ENCODE assay signal across 12 cellular contexts in genomic region chr11:94147433-94147845, GRCh38. TPM values are rescaled to one million over a fixed set of nuclear protein-coding genes. Genes with fewer than 3 reads are reported as not detected.
DNase-seq lines count a peak whose midpoint lies in the region; ATAC-seq and TF ChIP-seq lines count a peak whose summit lies in the region.
"Had no signal": no experiment of that assay in that cellular context is flagged by ENCODE, and none has a peak within 500 bp of the region (broad histone marks: within the 10 kb centered on the region; RNA-seq: fewer than 3 reads in every experiment).

No MANE protein-coding gene starts in this region.

- CTCF ChIA-PET in SK-N-SH (lab: Yijun Ruan, JAX) (interaction anchor here (1.0 to 1.3 kb wide), 3 partner anchors 39 to 252 kb away, joined by 3 read pairs; no protein-coding TSS in a partner anchor), WTC11 (lab: Charles Lee) (no interaction called here)

- TF ChIP-seq CTCF in SK-N-SH (IDR thresholded peaks at IDR 0.05): no peak
- no peak for TF ChIP-seq CTCF in WTC11 (IDR thresholded peaks at IDR 0.05)
- no peak for TF ChIP-seq CTCF in mesothelial cell of epicardium (IDR thresholded peaks at IDR 0.05; ENCODE audit: unreplicated experiment)
- TF ChIP-seq CTCF in right atrium auricular region (IDR thresholded peaks at IDR 0.05): no peak

- H3K36me3 ChIP-seq in SK-N-SH (replicated peaks in 1 of 2; ENCODE audit: control insufficient read depth in 1 of 2, insufficient read depth in 2 of 2, low read length in 1 of 2): no peaks in the 10 kb centered on the region
- H3K36me3 ChIP-seq in right atrium auricular region: no peaks in the 10 kb centered on the region

- no peak overlapping the region for H3K4me3 ChIP-seq in SK-N-SH (ENCODE audit: low read depth in 2 of 2, low read length in 1 of 2)
- H3K4me3 ChIP-seq in right atrium auricular region: no peak overlapping the region

- H3K27me3 Mint-ChIP-seq in WTC11 (ENCODE audit: low read depth): no peaks in the 10 kb centered on the region
- H3K27me3 Mint-ChIP-seq in mesothelial cell of epicardium (ENCODE audit: low read depth): no peaks in the 10 kb centered on the region
- H3K27me3 Mint-ChIP-seq: memory B cell had no signal

- H3K9me3 Mint-ChIP-seq in WTC11: no peaks in the 10 kb centered on the region
- no peaks in the 10 kb centered on the region for H3K9me3 Mint-ChIP-seq in mesothelial cell of epicardium
- H3K9me3 Mint-ChIP-seq: memory B cell had no signal

- H3K4me1 ChIP-seq in SK-N-SH (ENCODE audit: control insufficient read depth in 1 of 2, insufficient read depth in 2 of 2, low read depth in 1 of 2, low read length in 1 of 2): peaks cover 38 to 46% of the 10 kb centered on the region in 2 experiments
- peaks cover 0 to 61% of the 10 kb centered on the region in 2 donors for H3K4me1 ChIP-seq in right atrium auricular region

- H3K4me2 ChIP-seq in SK-N-SH: no peak overlapping the region

- H3K36me3 Mint-ChIP-seq in WTC11 (no peaks in the 10 kb centered on the region), mesothelial cell of epicardium (no peaks in the 10 kb centered on the region)

- 83% methylated on average over 9 of the region's 9 CpGs for WGBS in SK-N-SH (ENCODE audit: low lambda C conversion rate)

- POLR2A ChIA-PET in SK-N-SH (lab: Yijun Ruan, JAX): no interaction called here
- POLR2A ChIA-PET in WTC11 (lab: Charles Lee): no interaction called here

- H3K27ac Mint-ChIP-seq in WTC11: 0 out of 2 replicates have a peak overlapping the region, but pooled peaks have one; percentile 3
- H3K27ac Mint-ChIP-seq in mesothelial cell of epicardium: peak overlapping the region; percentile 35
- H3K27ac Mint-ChIP-seq: memory B cell had no signal

- no peak overlapping the region for H2AFZ ChIP-seq in SK-N-SH (ENCODE audit: low read depth)

- no peaks in the 10 kb centered on the region for H3K9me3 ChIP-seq in SK-N-SH
- H3K9me3 ChIP-seq in right atrium auricular region: no peaks in the 10 kb centered on the region

- DNase-seq in SK-N-SH (peak; percentile 32), WTC11 (ENCODE audit: low spot score) (no peak), mesothelial cell of epicardium (ENCODE audit: low spot score in 2 of 2, unreplicated experiment in 2 of 2) (no peak), right atrium auricular region (ENCODE audit: low spot score) (no peak), G401 (ENCODE audit: low spot score) (no peak)
- DNase-seq: NCI-H1417 treated with DMSO at 0.1 percent for 48 hours, NCI-H526 treated with DMSO at 0.1 percent for 48 hours, small intestine had no signal

- TF ChIP-seq EP300 in SK-N-SH (IDR thresholded peaks at IDR 0.05; ENCODE audit: borderline replicate concordance in 1 of 2, low read depth in 1 of 2, low read length in 1 of 2): no peak

- H3K4me1 Mint-ChIP-seq in WTC11: peaks cover 78% of the 10 kb centered on the region
- peaks cover 86% of the 10 kb centered on the region for H3K4me1 Mint-ChIP-seq in mesothelial cell of epicardium

- ATAC-seq in SK-N-SH treated with all-trans-retinoic acid at 6 μM for 48 hours: no peak
- peak; percentile 49 for ATAC-seq in HG02623 (IDR thresholded peaks at IDR 0.05; ENCODE audit: unreplicated experiment)
- ATAC-seq in WTC11: no peak
- ATAC-seq in GM21390 (IDR thresholded peaks at IDR 0.05; ENCODE audit: unreplicated experiment): no peak

- H3K27ac ChIP-seq in SK-N-SH (ENCODE audit: low read depth in 2 of 2, low read length in 1 of 2) (no peak overlapping the region; a peak in 1 of 4 replicates), right atrium auricular region (no peak overlapping the region)

- in situ Hi-C loops in G401 (cut with HindIII; ENCODE audit: low sequenced_read_pairs): no loop called here

- peaks cover 16% of the 10 kb centered on the region for H3F3A ChIP-seq in SK-N-SH (replicated peaks; ENCODE audit: insufficient read depth)

- H3K79me2 ChIP-seq in SK-N-SH (ENCODE audit: insufficient read depth): peaks cover 93% of the 10 kb centered on the region

- H3K9ac ChIP-seq in SK-N-SH: no peak overlapping the region

- H4K20me1 ChIP-seq in SK-N-SH (ENCODE audit: insufficient read depth): peaks cover 65% of the 10 kb centered on the region

- H3K9me2 ChIP-seq in SK-N-SH: no peaks in the 10 kb centered on the region

- no peak overlapping the region for H3K4me3 Mint-ChIP-seq in WTC11
- H3K4me3 Mint-ChIP-seq in mesothelial cell of epicardium: no peak overlapping the region
- H3K4me3 Mint-ChIP-seq: memory B cell had no signal

- no peak for TF ChIP-seq RAD21 in SK-N-SH (IDR thresholded peaks at IDR 0.05; ENCODE audit: low read length)

- H3K27me3 ChIP-seq in SK-N-SH (ENCODE audit: insufficient read depth): no peaks in the 10 kb centered on the region
- no peaks in the 10 kb centered on the region for H3K27me3 ChIP-seq in right atrium auricular region

TF ChIP-seq in SK-N-SH, 30 proteins besides CTCF, POLR2A, EP300 and RAD21 (continues in another document):
- no peak for TF ChIP-seq MEF2A (IDR thresholded peaks at IDR 0.05; ENCODE audit: borderline replicate concordance, low read depth)
- TF ChIP-seq YY1 (IDR thresholded peaks at IDR 0.05; ENCODE audit: low read depth): no peak
- TF ChIP-seq IRF3 (IDR thresholded peaks at IDR 0.05; ENCODE audit: low read depth, low read length): no peak
- TF ChIP-seq EZH2phosphoT487 (IDR thresholded peaks at IDR 0.05; ENCODE audit: borderline replicate concordance, low read depth): no peak
- no peak for TF ChIP-seq NRF1 (IDR thresholded peaks at IDR 0.05; ENCODE audit: low read depth, low read length)
- no peak for TF ChIP-seq RFX5 (IDR thresholded peaks at IDR 0.05; ENCODE audit: low read length)
- TF ChIP-seq TCF12 (IDR thresholded peaks at IDR 0.05): no peak
- TF ChIP-seq RXRA (IDR thresholded peaks at IDR 0.05; ENCODE audit: borderline replicate concordance, low read depth): no peak
- TF ChIP-seq JUND (IDR thresholded peaks at IDR 0.05): no peak

TF ChIP-seq in SK-N-SH treated with all-trans-retinoic acid at 6 μM for 48 hours, 23 proteins besides CTCF, POLR2A, EP300 and RAD21:
- TF ChIP-seq GLIS3 (CRISPR knock-in tag; IDR thresholded peaks at IDR 0.05): no peak

TF ChIP-seq in WTC11, 78 proteins besides CTCF, POLR2A, EP300 and RAD21 (continues in another document):
- no peak for TF ChIP-seq ATF3 (CRISPR knock-in tag; conservative IDR thresholded peaks at IDR 0.05)
- TF ChIP-seq ZNF396 (CRISPR knock-in tag; IDR thresholded peaks at IDR 0.05; ENCODE audit: borderline replicate concordance): no peak
- no peak for TF ChIP-seq FOXP1 (CRISPR knock-in tag; IDR thresholded peaks at IDR 0.05; ENCODE audit: borderline replicate concordance)
- no peak for TF ChIP-seq ATF1 (CRISPR knock-in tag; IDR thresholded peaks at IDR 0.05)
- no peak for TF ChIP-seq ATF2 (CRISPR knock-in tag; IDR thresholded peaks at IDR 0.05; ENCODE audit: borderline replicate concordance, low read depth)
- TF ChIP-seq ZMAT4 (CRISPR knock-in tag; IDR thresholded peaks at IDR 0.05): no peak
- TF ChIP-seq ZNF416 (CRISPR knock-in tag; IDR thresholded peaks at IDR 0.05): no peak
- no peak for TF ChIP-seq ZNF219 (CRISPR knock-in tag; IDR thresholded peaks at IDR 0.05; ENCODE audit: borderline replicate concordance)
- TF ChIP-seq CREB1 (CRISPR knock-in tag; IDR thresholded peaks at IDR 0.05): no peak
- no peak for TF ChIP-seq JAZF1 (CRISPR knock-in tag; IDR thresholded peaks at IDR 0.05)
- TF ChIP-seq STAT6 (CRISPR knock-in tag; conservative IDR thresholded peaks at IDR 0.05; ENCODE audit: low read depth): no peak
- TF ChIP-seq SMAD3 (CRISPR knock-in tag; IDR thresholded peaks at IDR 0.05; ENCODE audit: borderline replicate concordance): no peak

RNA-seq across cellular contexts. Expression of gene PANX1, which starts 18.8 kb away (rescaled TPM):
- polyA plus RNA-seq in SK-N-SH (2012; rRNA removed): 11.1 and 16.9 TPM in 2 replicates
- 13.9 and 14.8 TPM in 2 replicates for polyA plus RNA-seq in SK-N-SH (2012; cell fraction: cytosol; rRNA removed)
- 4.2 and 9.0 TPM in 2 replicates for polyA plus RNA-seq in SK-N-SH (2012; cell fraction: nucleus; rRNA removed)
- 21.9 to 22.9 TPM (median 22.2 TPM) in 3 replicates for total RNA-seq in WTC11 (2021)
- total RNA-seq in mesothelial cell of epicardium: 40.1 to 42.9 TPM (median 41.2 TPM) in 3 replicates
- total RNA-seq in right atrium auricular region: 10 to 100 TPM; 12.3 to 15.7 TPM
- 5.7 and 7.0 TPM in 2 replicates for total RNA-seq in G401 (2014; rRNA removed; shearing (Covaris generic))
